ENCODE assay signal across 9 cellular contexts in the genomic region with DNA sequence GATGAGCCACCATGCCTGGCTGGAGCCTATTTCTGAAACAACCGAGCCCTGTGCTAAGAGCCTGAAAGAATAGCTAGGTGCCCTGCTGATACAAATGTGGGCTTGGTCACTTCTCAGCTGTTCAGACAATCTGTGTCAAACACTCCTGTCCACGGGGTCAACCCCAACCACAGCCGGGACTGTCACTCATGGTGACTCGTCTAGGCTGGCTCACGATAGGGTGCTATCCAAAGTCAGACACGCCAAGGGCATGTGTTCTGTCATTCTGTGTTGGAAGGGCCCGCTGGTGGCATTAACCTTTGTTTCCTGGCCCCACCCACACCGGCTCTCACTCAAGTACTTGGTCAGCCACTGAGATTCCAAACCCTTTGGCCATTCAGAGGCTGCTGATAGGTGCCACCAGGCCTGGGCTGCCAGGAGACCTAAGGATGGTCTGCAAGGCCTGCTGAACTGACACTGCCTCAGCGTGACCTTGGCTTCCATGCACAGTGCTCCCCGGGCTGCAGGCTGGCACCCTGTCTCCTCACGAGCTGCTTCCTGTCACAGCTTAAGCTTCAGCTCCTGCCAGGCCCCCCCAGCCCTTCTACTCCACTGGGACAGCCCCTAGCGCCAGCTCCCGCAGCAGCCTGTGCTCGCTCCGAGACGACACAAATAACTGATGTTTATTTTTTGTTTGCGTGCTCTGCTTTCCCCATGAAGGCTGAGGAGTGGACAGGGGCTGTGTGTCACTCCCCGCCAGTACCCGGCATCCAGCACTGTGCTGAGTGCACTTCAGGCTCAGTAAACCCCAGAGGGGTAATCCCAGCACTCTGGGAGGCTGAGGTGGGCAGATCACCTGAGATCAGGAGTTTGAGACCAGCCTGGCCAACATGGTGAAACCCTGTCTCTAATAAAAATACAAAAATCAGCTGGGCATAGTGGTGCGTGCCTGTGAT. TPM values are rescaled to one million over a fixed set of nuclear protein-coding genes. Genes with fewer than 3 reads are reported as not detected.
DNase-seq lines count a peak whose midpoint lies in the region; ATAC-seq, FAIRE-seq and TF ChIP-seq lines count a peak whose summit lies in the region.
"Had no signal": no experiment of that assay in that cellular context is flagged by ENCODE, and none has a peak within 500 bp of the region (broad histone marks: within the 10 kb centered on the region; RNA-seq: fewer than 3 reads in every experiment).

No MANE protein-coding gene starts in this region.

- H3K9ac ChIP-seq in K562 (ENCODE audit: insufficient read depth in 1 of 2, low read depth in 2 of 2, low read length in 2 of 2) (no peak overlapping the region), endodermal cell (ENCODE audit: extremely low read depth, low read length, poor library complexity, severe bottlenecking) (no peak overlapping the region)

- no peak overlapping the region for H3K4me2 ChIP-seq in K562 (ENCODE audit: insufficient read depth, low read length)

- peaks cover 3% of the 10 kb centered on the region for H3K4me1 Mint-ChIP-seq in endodermal cell

- H3K79me2 ChIP-seq in K562 (ENCODE audit: control insufficient read depth, insufficient read depth, low read length) = peaks cover 29% of the 10 kb centered on the region

- TF ChIP-seq POLR2A in GM18951 (IDR thresholded peaks at IDR 0.05; ENCODE audit: extremely low read depth, insufficient read depth, insufficient read length) (peak; percentile 10), K562 (conservative IDR thresholded peaks at IDR 0.05) (no peak), spleen (IDR thresholded peaks at IDR 0.05) (no peak)

- no peak for DNase-seq in Panc1 (ENCODE audit: low read depth, low spot score)
- DNase-seq in K562 (ENCODE audit: extremely low read depth in 1 of 4, low spot score in 3 of 4) = no peak
- DNase-seq in spleen = peak; percentile 94
- no peak for DNase-seq in HEK293T (ENCODE audit: extremely low spot score)
- DNase-seq in NCI-H526 (lab: John Stamatoyannopoulos, UW) = no peak
- no peak for DNase-seq in NCI-H2171 (lab: John Stamatoyannopoulos, UW)
- DNase-seq in endodermal cell = no peak

- H3K27me3 Mint-ChIP-seq in endodermal cell (ENCODE audit: insufficient read depth) = no peaks in the 10 kb centered on the region

- H3K4me3 ChIP-seq in Panc1 (ENCODE audit: low read depth in 2 of 2, low read length in 2 of 2) (no peak overlapping the region), K562 (no peak overlapping the region), spleen (peak overlapping the region in 6 of 8 donors; percentile 7 to 57 (median 15)), endodermal cell (ENCODE audit: low read length) (no peak overlapping the region)
- H3K4me3 ChIP-seq: dorsolateral prefrontal cortex had no signal

- TF ChIP-seq CTCF in Panc1 (IDR thresholded peaks at IDR 0.05) (no peak), K562 (IDR thresholded peaks at IDR 0.05 in 2 of 3, conservative IDR thresholded peaks at IDR 0.05 in 1 of 3; ENCODE audit: insufficient read depth in 2 of 3, low read depth in 1 of 3, low read length in 3 of 3) (no peak), spleen (IDR thresholded peaks at IDR 0.05 in 8 of 11, conservative IDR thresholded peaks at IDR 0.05 in 3 of 11) (no peak), endodermal cell (conservative IDR thresholded peaks at IDR 0.05) (no peak)

- H4K20me1 ChIP-seq in K562 (replicated peaks; ENCODE audit: control insufficient read depth, insufficient read depth, low read length) = no peaks in the 10 kb centered on the region

- TF ChIP-seq RAD21 in K562 (CRISPR knock-in tag; conservative IDR thresholded peaks at IDR 0.05 in 1 of 2, IDR thresholded peaks at IDR 0.05 in 1 of 2) = no peak

- 76% methylated on average over 17 of the region's 20 CpGs for WGBS in K562 (ENCODE audit: insufficient coverage, low coverage, missing lambda C conversion rate)
- WGBS in spleen, 5 donors = 16 to 24% (median 22%) methylated on average over 13 to 20 of the region's 20 CpGs
- 92 to 94% methylated on average over 17 to 20 of the region's 20 CpGs for WGBS in endodermal cell (ENCODE audit: insufficient coverage in 1 of 2, insufficient read length in 1 of 2), 2 experiments

- in situ Hi-C loops in GM18951 (cut with MboI; ENCODE audit: low sequenced_read_pairs, unreplicated experiment) = no loop called here
- in situ Hi-C loops in Panc1 (cut with HindIII; ENCODE audit: low pct_unique_long_range_greater_than_20kb, low sequenced_read_pairs) = no loop called here
- in situ Hi-C loops in K562 (cut with MboI) = no loop called here

- intact Hi-C loops in Panc1 (cut with micrococcal nuclease; ENCODE audit: unreplicated experiment) = no loop called here
- intact Hi-C loops in K562 (cut with micrococcal nuclease) = no loop called here
- intact Hi-C loops in spleen (cut with DNase I; ENCODE audit: low total_unique reads) = no loop called here

- H3K9me3 Mint-ChIP-seq in endodermal cell = no peaks in the 10 kb centered on the region

- H3K9me1 ChIP-seq in K562 (ENCODE audit: control insufficient read depth, insufficient read depth, low read length) = no peaks in the 10 kb centered on the region

- peaks cover 17% of the 10 kb centered on the region for H3K36me3 Mint-ChIP-seq in endodermal cell (ENCODE audit: low read depth)

- no peak overlapping the region for H2AFZ ChIP-seq in K562 (ENCODE audit: low read depth, low read length)

- H3K9me3 ChIP-seq in Panc1 (ENCODE audit: control insufficient read depth, insufficient read depth, low read depth, low read length) (no peaks in the 10 kb centered on the region), K562 (replicated peaks; ENCODE audit: control insufficient read depth, insufficient read depth, low read depth, low read length) (no peaks in the 10 kb centered on the region), spleen (no peaks in the 10 kb centered on the region), endodermal cell (ENCODE audit: control insufficient read depth, low read length) (no peaks in the 10 kb centered on the region)

- peak overlapping the region; percentile 4 for H3K27ac ChIP-seq in Panc1 (ENCODE audit: low read length)
- H3K27ac ChIP-seq in K562 (ENCODE audit: extremely low read depth, low read depth, low read length) = no peak overlapping the region
- peak overlapping the region; percentile 85 to 98 (median 92) for H3K27ac ChIP-seq in spleen
- no peak overlapping the region for H3K27ac ChIP-seq in endodermal cell (ENCODE audit: low read depth, low read length)

- no peak for TF ChIP-seq EP300 in K562 (IDR thresholded peaks at IDR 0.05; ENCODE audit: low read length)

- no peaks in the 10 kb centered on the region; the same call in 1 of the 2 replicates for H3K36me3 ChIP-seq in Panc1 (ENCODE audit: control insufficient read depth, insufficient read depth, low read length)
- H3K36me3 ChIP-seq in K562 (ENCODE audit: control insufficient read depth, insufficient read depth, low read length) = peaks cover 60% of the 10 kb centered on the region; the same call in 2 of the 3 replicates
- peaks cover 0 to 81% (median 37%) of the 10 kb centered on the region in 6 donors for H3K36me3 ChIP-seq in spleen
- peaks cover 28% of the 10 kb centered on the region for H3K36me3 ChIP-seq in endodermal cell (ENCODE audit: control insufficient read depth, insufficient read depth, low read length)

- BruUV-seq in Panc1 (replicated peaks; lab: Mats Ljungman, UMichigan) (no TSS peak), K562 (replicated peaks; lab: Mats Ljungman, UMichigan) (no TSS peak)

- H3K27me3 ChIP-seq in Panc1 (ENCODE audit: control insufficient read depth, insufficient read depth, low read length) = no peaks in the 10 kb centered on the region
- H3K27me3 ChIP-seq in K562 (ENCODE audit: control insufficient read depth in 2 of 2, insufficient read depth in 2 of 2, low read length in 2 of 2) = no peaks in the 10 kb centered on the region
- H3K27me3 ChIP-seq in spleen (replicated peaks in 1 of 7) = no peaks in the 10 kb centered on the region
- H3K27me3 ChIP-seq in endodermal cell (ENCODE audit: control insufficient read depth, insufficient read depth, low read length, poor library complexity, severe bottlenecking) = no peaks in the 10 kb centered on the region
- H3K27me3 ChIP-seq: dorsolateral prefrontal cortex had no signal

- no peak overlapping the region for H3K4me3 Mint-ChIP-seq in endodermal cell

- H3K4me1 ChIP-seq in Panc1 (ENCODE audit: control insufficient read depth, insufficient read depth, low read length) (peaks cover 64% of the 10 kb centered on the region), K562 (replicated peaks in 1 of 2; ENCODE audit: control insufficient read depth in 2 of 2, insufficient read depth in 2 of 2, low read length in 2 of 2) (peaks cover 22 to 56% of the 10 kb centered on the region in 2 experiments), spleen (peaks cover 98 to 100% (median 100%) of the 10 kb centered on the region in 6 donors), endodermal cell (ENCODE audit: control insufficient read depth, insufficient read depth, low read length) (no peaks in the 10 kb centered on the region)

- CTCF ChIA-PET in Panc1 (lab: Charles Lee) (interaction anchor here (1.5 to 2.0 kb wide), 2 partner anchors 12 to 19 kb away, joined by 3 to 5 read pairs; no protein-coding TSS in a partner anchor), K562 (lab: Yijun Ruan, JAX; ENCODE audit: low intra/inter-chr PET ratio) (no interaction called here), HEK293T (lab: Yijun Ruan, JAX) (interaction anchor here (1.3 kb wide), 1 partner anchor 12 kb away, joined by 4 read pairs; no protein-coding TSS in a partner anchor)

- ATAC-seq in Panc1 (no peak), K562 (no peak)

- POLR2A ChIA-PET in Panc1 (lab: Charles Lee) = interaction anchor here (0.6 kb wide), 1 partner anchor 9 kb away, joined by 3 read pairs; no protein-coding TSS in a partner anchor
- POLR2A ChIA-PET in K562 (lab: Yijun Ruan, JAX) = interaction anchor here (0.5 to 2.6 kb wide), 7 partner anchors 11 to 231 kb away, joined by 3 to 8 read pairs (median 4); no protein-coding TSS in a partner anchor
- POLR2A ChIA-PET in HEK293T (lab: Yijun Ruan, JAX) = no interaction called here

- peak; percentile 44 for FAIRE-seq in K562 (lab: Jason Lieb, UNC)

- no peak overlapping the region for H3K27ac Mint-ChIP-seq in endodermal cell

RNA-seq across cellular contexts. Expression of a gene that starts 14.3 kb away (rescaled TPM):
- total RNA-seq in Panc1 (2021; ENCODE audit: unreplicated experiment) (4.1 TPM), K562 (2014; rRNA removed) (4.0 and 7.1 TPM in 2 replicates), K562 (2014; rRNA removed; fragmentation: Illumina TruSeq; extraction: Trizol) (0.99 and 1.1 TPM in 2 replicates), K562 (2015; rRNA removed; fragmentation: Illumina TruSeq; extraction: Trizol) (2.1 and 2.5 TPM in 2 replicates), K562 (2021) (7.4 and 8.8 TPM in 2 replicates), spleen (1 to 10 TPM; 1.9 to 4.6 (median 2.6) TPM), endodermal cell (10 to 100 TPM; 11.1 to 12.6 TPM)
- 3.1 TPM for polyA plus RNA-seq in Panc1 (2012; ENCODE audit: insufficient read length)
- total RNA-seq in K562 (2011; cell fraction: chromatin; rRNA removed; ENCODE audit: low replicate concordance) = 19.1 and 64.6 TPM in 2 replicates
- total RNA-seq in K562 (2011; cell fraction: nucleolus; rRNA removed) = 33.3 and 37.9 TPM in 2 replicates
- 16.2 and 19.7 TPM in 2 replicates for total RNA-seq in K562 (2011; cell fraction: nucleoplasm; rRNA removed)
- polyA plus RNA-seq in K562 (2011; rRNA removed) (2.2 and 3.6 TPM in 2 replicates), K562 (2014; fragmentation: Illumina TruSeq; extraction: Trizol) (1.8 and 4.6 TPM in 2 replicates), K562 (2014; fragmentation: Nextera tagmentation; extraction: Ambion mirVana) (under 1 TPM; 0.04 to 0.08 TPM), K562 (2014; rRNA removed) (7.9 and 11.8 TPM in 2 replicates), spleen (1 to 10 TPM in 2 of 3 donors, under 1 TPM in 1; 0.74 to 2.0 (median 1.0) TPM)
- 2.0 and 4.5 TPM in 2 replicates for polyA plus RNA-seq in K562 (2011; cell fraction: cytosol; rRNA removed)
- polyA plus RNA-seq in K562 (2011; cell fraction: nucleus; rRNA removed) = 15.1 and 28.5 TPM in 2 replicates
- 4.7 and 6.3 TPM in 2 replicates for polyA plus RNA-seq in K562 (2012)
- polyA minus RNA-seq in K562 (2011; rRNA and poly(A)+ RNA removed) = 2.1 and 3.0 TPM in 2 replicates
- 3.2 and 3.5 TPM in 2 replicates for polyA minus RNA-seq in K562 (2011; cell fraction: cytosol; rRNA and poly(A)+ RNA removed)
- 12.1 and 12.2 TPM in 2 replicates for polyA minus RNA-seq in K562 (2011; cell fraction: nucleus; rRNA and poly(A)+ RNA removed)
- polyA plus RNA-seq in endodermal cell (2013, experiment 1 of 2) = 2.0 TPM
- polyA plus RNA-seq in endodermal cell (2013, experiment 2 of 2) = 1.7 TPM

RNA-seq across cellular contexts. Expression of a gene that starts 19.7 kb away (rescaled TPM):
- total RNA-seq in Panc1 (2021; ENCODE audit: unreplicated experiment) = 186 TPM
- polyA plus RNA-seq in Panc1 (2012; ENCODE audit: insufficient read length) = 280 TPM
- total RNA-seq in K562 (2011; cell fraction: chromatin; rRNA removed; ENCODE audit: low replicate concordance) = 20.8 and 92.1 TPM in 2 replicates
- 57.7 and 64.3 TPM in 2 replicates for total RNA-seq in K562 (2011; cell fraction: nucleolus; rRNA removed)
- total RNA-seq in K562 (2011; cell fraction: nucleoplasm; rRNA removed) = 24.2 and 37.8 TPM in 2 replicates
- total RNA-seq in K562 (2014; rRNA removed) = 39.1 and 40.0 TPM in 2 replicates
- total RNA-seq in K562 (2014; rRNA removed; fragmentation: Illumina TruSeq; extraction: Trizol) = 7.2 and 11.5 TPM in 2 replicates
- 12.7 and 12.9 TPM in 2 replicates for total RNA-seq in K562 (2015; rRNA removed; fragmentation: Illumina TruSeq; extraction: Trizol)
- total RNA-seq in K562 (2021) = 65.0 and 69.6 TPM in 2 replicates
- 16.4 and 34.2 TPM in 2 replicates for polyA plus RNA-seq in K562 (2011; rRNA removed)
- polyA plus RNA-seq in K562 (2011; cell fraction: cytosol; rRNA removed) = 30.6 and 56.6 TPM in 2 replicates
- 30.2 and 48.9 TPM in 2 replicates for polyA plus RNA-seq in K562 (2011; cell fraction: nucleus; rRNA removed)
- 38.5 and 52.8 TPM in 2 replicates for polyA plus RNA-seq in K562 (2012)
- polyA plus RNA-seq in K562 (2014; fragmentation: Illumina TruSeq; extraction: Trizol) = 41.0 and 45.1 TPM in 2 replicates
- under 1 TPM; 0.46 to 0.59 TPM for polyA plus RNA-seq in K562 (2014; fragmentation: Nextera tagmentation; extraction: Ambion mirVana)
- polyA plus RNA-seq in K562 (2014; rRNA removed) = 26.8 and 27.3 TPM in 2 replicates
- polyA minus RNA-seq in K562 (2011; rRNA and poly(A)+ RNA removed) = 26.8 and 39.2 TPM in 2 replicates
- polyA minus RNA-seq in K562 (2011; cell fraction: cytosol; rRNA and poly(A)+ RNA removed) = 50.9 and 64.3 TPM in 2 replicates
- polyA minus RNA-seq in K562 (2011; cell fraction: nucleus; rRNA and poly(A)+ RNA removed) = 17.4 and 22.8 TPM in 2 replicates
- total RNA-seq in spleen = 100 to 1,000 TPM; 117 to 337 (median 201) TPM
- polyA plus RNA-seq in spleen = 10 to 100 TPM; 51.9 to 93.9 (median 53.7) TPM
- total RNA-seq in endodermal cell = 10 to 100 TPM; 39.7 to 43.8 TPM
- polyA plus RNA-seq in endodermal cell (2013, experiment 1 of 2) = 33.1 TPM
- polyA plus RNA-seq in endodermal cell (2013, experiment 2 of 2) = 32.7 TPM

RNA-seq across cellular contexts. Expression of a gene that starts 48.4 kb away (rescaled TPM):
- total RNA-seq in Panc1 (2021; ENCODE audit: unreplicated experiment) (54.5 TPM), K562 (2014; rRNA removed) (24.3 and 29.4 TPM in 2 replicates), K562 (2014; rRNA removed; fragmentation: Illumina TruSeq; extraction: Trizol) (6.3 and 7.3 TPM in 2 replicates), K562 (2015; rRNA removed; fragmentation: Illumina TruSeq; extraction: Trizol) (12.3 and 15.0 TPM in 2 replicates), K562 (2021) (55.7 and 57.2 TPM in 2 replicates), spleen (10 to 100 TPM; 20.1 to 33.6 (median 28.2) TPM), endodermal cell (10 to 100 TPM; 44.5 to 48.7 TPM)
- polyA plus RNA-seq in Panc1 (2012; ENCODE audit: insufficient read length) = 84.8 TPM
- total RNA-seq in K562 (2011; cell fraction: chromatin; rRNA removed; ENCODE audit: low replicate concordance) = 33.3 and 80.8 TPM in 2 replicates
- total RNA-seq in K562 (2011; cell fraction: nucleolus; rRNA removed) = 78.7 and 86.4 TPM in 2 replicates
- 51.5 and 54.8 TPM in 2 replicates for total RNA-seq in K562 (2011; cell fraction: nucleoplasm; rRNA removed)
- polyA plus RNA-seq in K562 (2011; rRNA removed) (19.3 and 34.7 TPM in 2 replicates), K562 (2014; fragmentation: Illumina TruSeq; extraction: Trizol) (42.7 and 48.3 TPM in 2 replicates), K562 (2014; fragmentation: Nextera tagmentation; extraction: Ambion mirVana) (1 to 10 TPM; 3.4 to 3.9 TPM), K562 (2014; rRNA removed) (40.5 and 42.5 TPM in 2 replicates), spleen (10 to 100 TPM; 17.8 to 27.6 (median 20.5) TPM)
- polyA plus RNA-seq in K562 (2011; cell fraction: cytosol; rRNA removed) = 22.5 and 54.7 TPM in 2 replicates
- 88.7 and 149 TPM in 2 replicates for polyA plus RNA-seq in K562 (2011; cell fraction: nucleus; rRNA removed)
- 41.1 and 44.4 TPM in 2 replicates for polyA plus RNA-seq in K562 (2012)
- polyA minus RNA-seq in K562 (2011; rRNA and poly(A)+ RNA removed) = 6.3 and 9.1 TPM in 2 replicates
- 24.1 and 29.2 TPM in 2 replicates for polyA minus RNA-seq in K562 (2011; cell fraction: cytosol; rRNA and poly(A)+ RNA removed)
- 19.9 and 21.0 TPM in 2 replicates for polyA minus RNA-seq in K562 (2011; cell fraction: nucleus; rRNA and poly(A)+ RNA removed)
- polyA plus RNA-seq in endodermal cell (2013, experiment 1 of 2) = 48.7 TPM
- polyA plus RNA-seq in endodermal cell (2013, experiment 2 of 2) = 44.3 TPM

RNA-seq across cellular contexts. Expression of a gene that starts 55.7 kb away (rescaled TPM):
- 46.4 TPM for total RNA-seq in Panc1 (2021; ENCODE audit: unreplicated experiment)
- polyA plus RNA-seq in Panc1 (2012; ENCODE audit: insufficient read length) = 57.8 TPM
- 11.3 and 40.1 TPM in 2 replicates for total RNA-seq in K562 (2011; cell fraction: chromatin; rRNA removed; ENCODE audit: low replicate concordance)
- 20.5 and 22.5 TPM in 2 replicates for total RNA-seq in K562 (2011; cell fraction: nucleolus; rRNA removed)
- total RNA-seq in K562 (2011; cell fraction: nucleoplasm; rRNA removed) = 7.3 and 11.7 TPM in 2 replicates
- 9.6 and 13.7 TPM in 2 replicates for total RNA-seq in K562 (2014; rRNA removed)
- 3.4 and 4.9 TPM in 2 replicates for total RNA-seq in K562 (2014; rRNA removed; fragmentation: Illumina TruSeq; extraction: Trizol)
- 7.0 and 8.5 TPM in 2 replicates for total RNA-seq in K562 (2015; rRNA removed; fragmentation: Illumina TruSeq; extraction: Trizol)
- 13.9 and 14.5 TPM in 2 replicates for total RNA-seq in K562 (2021)
- polyA plus RNA-seq in K562 (2011; rRNA removed) = 7.3 and 11.2 TPM in 2 replicates
- 11.2 and 14.4 TPM in 2 replicates for polyA plus RNA-seq in K562 (2011; cell fraction: cytosol; rRNA removed)
- polyA plus RNA-seq in K562 (2011; cell fraction: nucleus; rRNA removed) = 40.2 and 43.0 TPM in 2 replicates
- polyA plus RNA-seq in K562 (2012) = 9.6 and 14.0 TPM in 2 replicates
- polyA plus RNA-seq in K562 (2014; fragmentation: Illumina TruSeq; extraction: Trizol) = 8.5 and 12.2 TPM in 2 replicates
- under 1 TPM; 0.13 to 0.39 TPM for polyA plus RNA-seq in K562 (2014; fragmentation: Nextera tagmentation; extraction: Ambion mirVana)
- polyA plus RNA-seq in K562 (2014; rRNA removed) = 10.5 and 11.6 TPM in 2 replicates
- 5.1 and 6.7 TPM in 2 replicates for polyA minus RNA-seq in K562 (2011; rRNA and poly(A)+ RNA removed)
- polyA minus RNA-seq in K562 (2011; cell fraction: cytosol; rRNA and poly(A)+ RNA removed) = 8.8 and 11.1 TPM in 2 replicates
- polyA minus RNA-seq in K562 (2011; cell fraction: nucleus; rRNA and poly(A)+ RNA removed) = 5.8 and 12.4 TPM in 2 replicates
- total RNA-seq in spleen = 100 to 1,000 TPM in 1 of 7 donors, 10 to 100 TPM in 6; 41.5 to 106 (median 57.4) TPM
- 10 to 100 TPM; 40.8 to 70.8 (median 63.8) TPM for polyA plus RNA-seq in spleen
- total RNA-seq in endodermal cell = 10 to 100 TPM; 24.7 to 32.4 TPM
- 20.7 TPM for polyA plus RNA-seq in endodermal cell (2013, experiment 1 of 2)
- polyA plus RNA-seq in endodermal cell (2013, experiment 2 of 2) = 18.3 TPM

RNA-seq across cellular contexts. Expression of a gene that starts 58.3 kb away (rescaled TPM):
- 28.8 TPM for total RNA-seq in Panc1 (2021; ENCODE audit: unreplicated experiment)
- polyA plus RNA-seq in Panc1 (2012; ENCODE audit: insufficient read length) = 32.7 TPM
- 50.6 and 183 TPM in 2 replicates for total RNA-seq in K562 (2011; cell fraction: chromatin; rRNA removed; ENCODE audit: low replicate concordance)
- total RNA-seq in K562 (2011; cell fraction: nucleolus; rRNA removed) = 131 and 133 TPM in 2 replicates
- total RNA-seq in K562 (2011; cell fraction: nucleoplasm; rRNA removed) = 70.0 and 70.2 TPM in 2 replicates
- 22.2 and 22.4 TPM in 2 replicates for total RNA-seq in K562 (2014; rRNA removed)
- 3.2 and 3.6 TPM in 2 replicates for total RNA-seq in K562 (2014; rRNA removed; fragmentation: Illumina TruSeq; extraction: Trizol)
- 6.2 and 7.7 TPM in 2 replicates for total RNA-seq in K562 (2015; rRNA removed; fragmentation: Illumina TruSeq; extraction: Trizol)
- 37.7 and 45.9 TPM in 2 replicates for total RNA-seq in K562 (2021)
- polyA plus RNA-seq in K562 (2011; rRNA removed) = 4.6 and 11.2 TPM in 2 replicates
- polyA plus RNA-seq in K562 (2011; cell fraction: cytosol; rRNA removed) = 6.2 and 17.3 TPM in 2 replicates
- polyA plus RNA-seq in K562 (2011; cell fraction: nucleus; rRNA removed) = 42.8 and 78.0 TPM in 2 replicates
- 22.5 and 32.9 TPM in 2 replicates for polyA plus RNA-seq in K562 (2012)
- polyA plus RNA-seq in K562 (2014; fragmentation: Illumina TruSeq; extraction: Trizol) = 5.2 and 15.8 TPM in 2 replicates
- under 1 TPM; 0.25 to 0.53 TPM for polyA plus RNA-seq in K562 (2014; fragmentation: Nextera tagmentation; extraction: Ambion mirVana)
- polyA plus RNA-seq in K562 (2014; rRNA removed) = 21.0 and 21.6 TPM in 2 replicates
- polyA minus RNA-seq in K562 (2011; rRNA and poly(A)+ RNA removed) = 5.7 and 7.2 TPM in 2 replicates
- 18.2 and 19.4 TPM in 2 replicates for polyA minus RNA-seq in K562 (2011; cell fraction: cytosol; rRNA and poly(A)+ RNA removed)
- polyA minus RNA-seq in K562 (2011; cell fraction: nucleus; rRNA and poly(A)+ RNA removed) = 45.1 and 49.8 TPM in 2 replicates
- 10 to 100 TPM; 32.7 to 57.3 (median 40.3) TPM for total RNA-seq in spleen
- 10 to 100 TPM; 14.3 to 30.3 (median 28.8) TPM for polyA plus RNA-seq in spleen
- 10 to 100 TPM; 17.0 to 23.0 TPM for total RNA-seq in endodermal cell
- 12.9 TPM for polyA plus RNA-seq in endodermal cell (2013, experiment 1 of 2)
- 10.2 TPM for polyA plus RNA-seq in endodermal cell (2013, experiment 2 of 2)

Comparison
In these comparisons a context has a peak if more than half of its experiments do, and no peak if none do; other contexts are left out.
1. H3K27ac ChIP-seq: peak in Panc1 (single experiment) and spleen (8 of 8); none in K562 (single experiment) and endodermal cell (single experiment).
2. H3K4me3 ChIP-seq: peak in spleen (6 of 8); none in Panc1 (0 of 2), K562 (single experiment) and endodermal cell (single experiment).